Comparison of ENCODE assay signal across 8 cellular contexts in genomic region chr12:4277205-4277543, GRCh38. TPM values are rescaled to one million over a fixed set of nuclear protein-coding genes. Genes with fewer than 3 reads are reported as not detected.
DNase-seq lines count a peak whose midpoint lies in the region; ATAC-seq and TF ChIP-seq lines count a peak whose summit lies in the region.

No MANE protein-coding gene starts in this region.

- H3K4me1 Mint-ChIP-seq in natural killer cell, result peaks cover 62% of the 10 kb centered on the region in 2 donors

- H3K27me3 ChIP-seq in HUES64 (ENCODE audit: insufficient read depth, low read length), result peaks cover 16% of the 10 kb centered on the region
- H3K27me3 ChIP-seq in mammary epithelial cell (ENCODE audit: insufficient read depth, low read length), result no peaks in the 10 kb centered on the region

- CTCF ChIA-PET in mammary epithelial cell (lab: Charles Lee; ENCODE audit: low non-redundant PET), result interaction anchor here (0.7 to 1.7 kb wide), 6 partner anchors 87 to 501 kb away, joined by 5 to 17 read pairs (median 12); no protein-coding TSS in a partner anchor

- WGBS in HUES64, result 46% methylated on average over 6 of the region's 6 CpGs
- WGBS in mammary epithelial cell (ENCODE audit: low coverage, missing lambda C conversion rate), result 37% methylated on average over 3 of the region's 6 CpGs

- no peaks in the 10 kb centered on the region for H3K27me3 Mint-ChIP-seq in natural killer cell (ENCODE audit: low read depth in 2 of 2)

- no peaks in the 10 kb centered on the region for H3K9me3 Mint-ChIP-seq in natural killer cell

- peaks cover 89% of the 10 kb centered on the region for H3K79me2 ChIP-seq in mammary epithelial cell (ENCODE audit: insufficient read depth, low read length)

- no peak overlapping the region for H2AFZ ChIP-seq in mammary epithelial cell (ENCODE audit: low read depth, low read length)

- BruUV-seq in mammary epithelial cell (replicated peaks; lab: Mats Ljungman, UMichigan), result no TSS peak

- H3K9me3 ChIP-seq in HUES64 (ENCODE audit: insufficient read depth, low read depth, low read length), result no peaks in the 10 kb centered on the region
- no peaks in the 10 kb centered on the region for H3K9me3 ChIP-seq in mammary epithelial cell (replicated peaks; ENCODE audit: insufficient read depth, low read length)

- H4K20me1 ChIP-seq in mammary epithelial cell (ENCODE audit: insufficient read depth, low read length), result no peaks in the 10 kb centered on the region

- peak; percentile 80 for TF ChIP-seq CTCF in C4-2B (conservative IDR thresholded peaks at IDR 0.05)
- no peak for TF ChIP-seq CTCF in mammary epithelial cell (conservative IDR thresholded peaks at IDR 0.05 in 1 of 2, IDR thresholded peaks at IDR 0.05 in 1 of 2; ENCODE audit: extremely low read depth in 1 of 2, insufficient read depth in 1 of 2, low read depth in 1 of 2, low read length in 2 of 2)
- TF ChIP-seq CTCF in natural killer cell (IDR thresholded peaks at IDR 0.05), result peak; percentile 33

- peaks cover 60% of the 10 kb centered on the region for H3K36me3 ChIP-seq in HUES64 (ENCODE audit: insufficient read depth, low read length)
- H3K36me3 ChIP-seq in mammary epithelial cell (ENCODE audit: insufficient read depth, low read length), result peaks cover 55% of the 10 kb centered on the region

- ATAC-seq in natural killer cell, result no peak
- ATAC-seq in GM21576 (IDR thresholded peaks at IDR 0.05; ENCODE audit: unreplicated experiment), result no peak
- ATAC-seq in GM21526 (IDR thresholded peaks at IDR 0.05; ENCODE audit: low FRiP score, unreplicated experiment), result no peak

- intact Hi-C loops in mammary epithelial cell (cut with micrococcal nuclease) (loop anchor here (1.0 to 5.0 kb wide), 5 partner anchors 170 to 975 kb away; no protein-coding TSS in a partner anchor), natural killer cell (cut with micrococcal nuclease) (loop anchor here (1.0 to 2.0 kb wide), 5 partner anchors 44 to 976 kb away; partner anchors contain the start of gene TIGAR)

- H3K4me1 ChIP-seq in HUES64 (ENCODE audit: insufficient read depth, low read length) (peaks cover 30% of the 10 kb centered on the region), mammary epithelial cell (ENCODE audit: insufficient read depth, low read length) (peaks cover 39% of the 10 kb centered on the region)

- peaks cover 8% of the 10 kb centered on the region for H3K36me3 Mint-ChIP-seq in natural killer cell

- H3K9ac ChIP-seq in HUES64 (ENCODE audit: low read depth, low read length), result no peak overlapping the region
- no peak overlapping the region for H3K9ac ChIP-seq in mammary epithelial cell (ENCODE audit: insufficient read depth, low read length)

- H3K4me3 ChIP-seq in HUES64 (ENCODE audit: low read length) (no peak overlapping the region), mammary epithelial cell (replicated peaks in 1 of 3; ENCODE audit: insufficient read depth in 1 of 3, low read depth in 2 of 3, low read length in 3 of 3) (no peak overlapping the region)

- H3K27ac Mint-ChIP-seq in natural killer cell, result peak overlapping the region; percentile 92 to 98

- H3K27ac ChIP-seq in C4-2B (no peak overlapping the region), HUES64 (ENCODE audit: low read depth, low read length) (peak overlapping the region; percentile 57; the same call in 1 of the 2 replicates), mammary epithelial cell (ENCODE audit: insufficient read depth, low read depth, low read length) (no peak overlapping the region)

- dilution Hi-C loops in mammary epithelial cell (cut with HindIII; ENCODE audit: low sequenced_read_pairs), result loop anchor here (5.0 to 10.0 kb wide), 3 partner anchors 165 to 272 kb away; no protein-coding TSS in a partner anchor

- peak overlapping the region; percentile 1 for H3K4me2 ChIP-seq in mammary epithelial cell (ENCODE audit: insufficient read depth, low read depth, low read length)

- in situ Hi-C loops in mammary epithelial cell (cut with MboI; ENCODE audit: low sequenced_read_pairs in 2 of 2), result loop anchor here (5.0 to 25.0 kb wide), 6 partner anchors 165 to 390 kb away; no protein-coding TSS in a partner anchor

- H3K4me3 Mint-ChIP-seq in natural killer cell, result peak overlapping the region; percentile 92

- DNase-seq in mammary epithelial cell, result no peak
- DNase-seq in natural killer cell, result no peak
- no peak for DNase-seq in stimulated activated CD4-positive, alpha-beta T cell treated with anti-CD3 and anti-CD28 coated beads, Interleukin-2, amount 100 ng/mL, for 24 hours
- no peak for DNase-seq in nucleus accumbens (lab: John Stamatoyannopoulos, UW)

RNA-seq across cellular contexts. Expression of gene CCND2, which starts 3.6 kb away (rescaled TPM):
- 54.8 TPM for polyA plus RNA-seq in HUES64 (2013, experiment 1 of 2)
- 65.7 TPM for polyA plus RNA-seq in HUES64 (2013, experiment 2 of 2)
- total RNA-seq in mammary epithelial cell (100 to 1,000 TPM; 483 to 932 TPM), natural killer cell (100 to 1,000 TPM; 164 to 247 (median 228) TPM)
- 234 TPM for polyA plus RNA-seq in mammary epithelial cell
- polyA minus RNA-seq in mammary epithelial cell, result 991 TPM

RNA-seq across cellular contexts. Expression of gene TIGAR, which starts 43.8 kb away (rescaled TPM):
- polyA plus RNA-seq in HUES64 (2013, experiment 1 of 2), result 11.1 TPM
- polyA plus RNA-seq in HUES64 (2013, experiment 2 of 2), result 16.4 TPM
- total RNA-seq in mammary epithelial cell (10 to 100 TPM; 42.8 to 68.2 TPM), natural killer cell (1 to 10 TPM; 6.1 to 7.4 (median 7.3) TPM)
- 15.5 TPM for polyA plus RNA-seq in mammary epithelial cell
- 3.8 TPM for polyA minus RNA-seq in mammary epithelial cell

Comparison
In these comparisons a context has a peak if more than half of its experiments do, and no peak if none do; other contexts are left out.
1. CTCF ChIP-seq: peak in C4-2B (single experiment) and natural killer cell (single experiment); none in mammary epithelial cell (0 of 2).
2. RNA of gene TIGAR, which starts 43.8 kb away (total RNA-seq): 42.8 to 68.2 TPM in mammary epithelial cell; 6.1 to 7.4 TPM in natural killer cell; every median in the first group is over 4 times any median in the second.